In the genomic region with DNA sequence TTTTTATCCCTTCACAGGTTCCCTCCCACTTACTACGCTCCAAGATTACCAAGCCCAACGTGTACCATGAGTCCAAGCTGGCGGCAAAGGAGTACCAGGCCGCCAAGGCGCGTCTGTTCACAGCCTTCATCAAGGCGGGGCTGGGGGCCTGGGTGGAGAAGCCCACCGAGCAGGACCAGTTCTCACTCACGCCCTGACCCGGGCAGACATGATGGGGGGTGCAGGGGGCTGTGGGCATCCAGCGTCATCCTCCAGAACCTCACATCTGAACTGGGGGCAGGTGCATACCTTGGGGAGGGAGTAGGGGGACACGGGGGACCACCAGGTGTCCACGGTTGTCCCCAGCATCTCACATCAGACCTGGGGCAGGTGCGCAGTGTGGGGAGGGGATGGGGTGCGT, we compare ENCODE assay signal across 24 cellular contexts.
"Had no signal": no experiment of that assay in that cellular context is flagged by ENCODE, and none has a peak within 500 bp of the region (broad histone marks: within the 10 kb centered on the region; RNA-seq: fewer than 3 reads in every experiment).

No MANE protein-coding gene starts in this region.

- H3K27ac Mint-ChIP-seq: dendritic cell treated with granulocyte-macrophage colony-stimulating factor and Interleukin-4, amounts not matched to agents 40 ng/mL and 50 ng/mL, for 4 days; endodermal cell; mesothelial cell of epicardium had no signal

- H3K4me3 Mint-ChIP-seq: dendritic cell treated with granulocyte-macrophage colony-stimulating factor and Interleukin-4, amounts not matched to agents 40 ng/mL and 50 ng/mL, for 4 days; effector memory CD8-positive, alpha-beta T cell; endodermal cell; mesothelial cell of epicardium; naive B cell had no signal

- H3K4me1 Mint-ChIP-seq: endodermal cell had no signal

- DNase-seq: colonic mucosa; cortex of kidney; effector CD8-positive, alpha-beta T cell; effector memory CD8-positive, alpha-beta T cell; endodermal cell; erythroblast; esophagus squamous epithelium; foreskin fibroblast; foreskin melanocyte; gastrocnemius medialis; glutamatergic neuron; head of caudate nucleus; heart right ventricle; hippocampal formation; left cardiac atrium; left lung; left ventricle myocardium superior; lower lobe of right lung; mesenchymal stem cell; mucosa of descending colon; naive B cell had no signal

- H3K27me3 Mint-ChIP-seq: effector memory CD8-positive, alpha-beta T cell; naive B cell had no signal

- ATAC-seq: effector memory CD8-positive, alpha-beta T cell; esophagus mucosa; gastrocnemius medialis; heart right ventricle; left cardiac atrium; left lung; left ventricle myocardium superior; lower lobe of right lung; mucosa of descending colon had no signal
